8 cellular contexts compared by ENCODE assay signal in genomic region chr6:142845143-142845571, GRCh38.
DNase-seq lines count a peak whose midpoint lies in the region; ATAC-seq and TF ChIP-seq lines count a peak whose summit lies in the region.

No MANE protein-coding gene starts in this region.

- no peaks in the 10 kb centered on the region for H3K9me3 Mint-ChIP-seq in brain
- H3K9me3 Mint-ChIP-seq in naive thymus-derived CD8-positive, alpha-beta T cell = no peaks in the 10 kb centered on the region

- peak overlapping the region; percentile 68 to 92 (median 83) for H3K27ac Mint-ChIP-seq in brain
- H3K27ac Mint-ChIP-seq in naive thymus-derived CD8-positive, alpha-beta T cell = peak overlapping the region; percentile 91 to 98 (median 96)

- no peak for TF ChIP-seq CTCF in C4-2B (conservative IDR thresholded peaks at IDR 0.05)
- no peak for TF ChIP-seq CTCF in brain (conservative IDR thresholded peaks at IDR 0.05)

- DNase-seq in naive thymus-derived CD8-positive, alpha-beta T cell = no peak
- DNase-seq in NCI-H446 treated with DMSO at 0.1 percent for 48 hours (lab: John Stamatoyannopoulos, UW) = no peak
- no peak for DNase-seq in foreskin melanocyte
- DNase-seq in HuH-7.5 (ENCODE audit: low spot score) = no peak

- H3K36me3 Mint-ChIP-seq in brain = no peaks in the 10 kb centered on the region
- H3K36me3 Mint-ChIP-seq in naive thymus-derived CD8-positive, alpha-beta T cell = no peaks in the 10 kb centered on the region

- peaks cover 80% of the 10 kb centered on the region for H3K4me1 Mint-ChIP-seq in brain
- H3K4me1 Mint-ChIP-seq in naive thymus-derived CD8-positive, alpha-beta T cell = peaks cover 40 to 91% (median 84%) of the 10 kb centered on the region in 4 donors

- peak overlapping the region; percentile 70 to 79 (median 74) for H3K4me3 Mint-ChIP-seq in brain
- H3K4me3 Mint-ChIP-seq in naive thymus-derived CD8-positive, alpha-beta T cell = peak overlapping the region; percentile 77 to 90 (median 86)

- peak; percentile 47 for ATAC-seq in GM19438 (IDR thresholded peaks at IDR 0.05; ENCODE audit: low read depth, unreplicated experiment)
- ATAC-seq in HG03558 (IDR thresholded peaks at IDR 0.05; ENCODE audit: extremely low read depth, unreplicated experiment) = peak; percentile 29
- peak; percentile 15 to 26 for ATAC-seq in naive thymus-derived CD8-positive, alpha-beta T cell

- POLR2A ChIA-PET in naive thymus-derived CD8-positive, alpha-beta T cell (lab: Charles Lee) = interaction anchor here (1.0 to 9.2 kb wide), 6 partner anchors 12 to 82 kb away, joined by 3 to 153 read pairs (median 6); no protein-coding TSS in a partner anchor

- H3K27me3 Mint-ChIP-seq in brain = peaks cover 4% of the 10 kb centered on the region
- no peaks in the 10 kb centered on the region for H3K27me3 Mint-ChIP-seq in naive thymus-derived CD8-positive, alpha-beta T cell

- H3K27ac ChIP-seq in C4-2B = peak overlapping the region; percentile 79
